ENCODE assay signal across 10 cellular contexts in the genomic region with DNA sequence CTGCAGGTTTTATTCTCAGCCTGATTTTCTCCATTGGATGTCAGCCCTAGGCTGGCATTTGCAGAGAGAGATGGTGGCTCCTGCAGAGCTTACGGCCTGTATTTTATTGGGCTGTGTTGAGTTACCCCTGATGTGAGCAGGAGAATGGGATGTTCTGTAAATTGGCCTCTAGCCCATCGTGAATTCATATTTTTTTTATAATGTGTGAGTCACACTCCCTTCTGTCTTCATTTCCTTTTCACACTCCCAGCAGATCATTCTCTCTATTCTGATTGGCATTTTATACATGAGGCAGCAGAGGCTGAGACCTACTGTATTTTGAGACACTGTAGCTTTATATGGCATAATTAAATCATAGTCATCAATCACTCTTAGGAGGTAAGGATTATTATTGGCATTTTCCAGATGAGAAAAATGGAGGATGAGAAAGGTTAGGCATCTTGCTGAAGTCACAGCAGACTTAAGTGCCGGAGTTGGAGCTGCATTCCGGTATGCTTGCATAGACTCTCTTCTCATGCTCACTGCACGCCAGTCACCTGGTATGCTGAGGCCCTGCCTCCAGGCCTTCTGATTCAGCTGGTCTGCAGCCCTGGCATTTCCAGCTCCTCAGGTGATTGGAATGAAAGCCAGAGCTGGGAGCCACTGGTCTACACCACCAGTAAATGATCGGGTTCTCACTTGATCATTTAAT.
A peak's percentile ranks its signal among the peaks of the same experiment; 100 is the strongest.
DNase-seq lines count a peak whose midpoint lies in the region; ATAC-seq, FAIRE-seq and TF ChIP-seq lines count a peak whose summit lies in the region.
"Had no signal": no experiment of that assay in that cellular context is flagged by ENCODE, and none has a peak within 500 bp of the region (broad histone marks: within the 10 kb centered on the region; RNA-seq: fewer than 3 reads in every experiment).

No MANE protein-coding gene starts in this region.

- DNase-seq in ACHN, result peak; percentile 93
- peak; percentile 71 for DNase-seq in HTR-8/SVneo (ENCODE audit: insufficient read length, low spot score)
- peak; percentile 30 to 62 for DNase-seq in T47D (ENCODE audit: low read depth in 1 of 2, low spot score in 1 of 2)
- peak; percentile 56 for DNase-seq in lower lobe of right lung
- DNase-seq in T-helper 2 cell, result no peak
- no peak for DNase-seq in stimulated activated CD4-positive, alpha-beta T cell treated with anti-CD3 and anti-CD28 coated beads, Interleukin-2, amount 100 ng/mL, for 48 hours
- DNase-seq: activated CD8-positive, alpha-beta memory T cell treated with anti-CD3 and anti-CD28 coated beads, Interleukin-2, amount 10 ng/mL, durations not matched to agents 7 days and 5 days; NCI-H526 had no signal

- ATAC-seq in lower lobe of right lung (peak; percentile 76 to 79), GM21619 (IDR thresholded peaks at IDR 0.05; ENCODE audit: unreplicated experiment) (no peak), HG02884 (IDR thresholded peaks at IDR 0.05; ENCODE audit: unreplicated experiment) (no peak)
- ATAC-seq: activated CD8-positive, alpha-beta memory T cell treated with anti-CD3 and anti-CD28 coated beads, Interleukin-2, amount 10 ng/mL, durations not matched to agents 7 days and 5 days had no signal

- in situ Hi-C loops in ACHN (cut with HindIII; ENCODE audit: low pct_ligation_motif_present, low pct_unique_long_range_greater_than_20kb, low sequenced_read_pairs) (no loop called here), T47D (cut with HindIII; ENCODE audit: low pct_unique_long_range_greater_than_20kb, low sequenced_read_pairs) (no loop called here)

- no peaks in the 10 kb centered on the region for H3K9me3 ChIP-seq in lower lobe of right lung

- peak; percentile 73 for FAIRE-seq in HTR-8/SVneo (lab: Jason Lieb, UNC)

- no peak for TF ChIP-seq CTCF in lower lobe of right lung (IDR thresholded peaks at IDR 0.05)

- H3K4me1 ChIP-seq in lower lobe of right lung, result peaks cover 19% of the 10 kb centered on the region

- H3K27me3 ChIP-seq in lower lobe of right lung (ENCODE audit: low read depth), result no peaks in the 10 kb centered on the region

- intact Hi-C loops in lower lobe of right lung (cut with DNase I), result no loop called here

- no peaks in the 10 kb centered on the region for H3K36me3 ChIP-seq in lower lobe of right lung

- H3K4me3 ChIP-seq in lower lobe of right lung, result no peak overlapping the region

- H3K27ac ChIP-seq in lower lobe of right lung, result no peak overlapping the region

Comparison
In these comparisons a context has a peak if more than half of its experiments do, and no peak if none do; other contexts are left out.
1. DNase-seq: peak in ACHN (single experiment), HTR-8/SVneo (single experiment), T47D (2 of 2) and lower lobe of right lung (single experiment); none in T-helper 2 cell (0 of 5) and stimulated activated CD4-positive, alpha-beta T cell treated with anti-CD3 and anti-CD28 coated beads, Interleukin-2, amount 100 ng/mL, for 48 hours (0 of 2).
2. ATAC-seq: peak in lower lobe of right lung (2 of 2); none in GM21619 (single experiment) and HG02884 (single experiment).